ENCODE assay signal across 21 cellular contexts in the genomic region with DNA sequence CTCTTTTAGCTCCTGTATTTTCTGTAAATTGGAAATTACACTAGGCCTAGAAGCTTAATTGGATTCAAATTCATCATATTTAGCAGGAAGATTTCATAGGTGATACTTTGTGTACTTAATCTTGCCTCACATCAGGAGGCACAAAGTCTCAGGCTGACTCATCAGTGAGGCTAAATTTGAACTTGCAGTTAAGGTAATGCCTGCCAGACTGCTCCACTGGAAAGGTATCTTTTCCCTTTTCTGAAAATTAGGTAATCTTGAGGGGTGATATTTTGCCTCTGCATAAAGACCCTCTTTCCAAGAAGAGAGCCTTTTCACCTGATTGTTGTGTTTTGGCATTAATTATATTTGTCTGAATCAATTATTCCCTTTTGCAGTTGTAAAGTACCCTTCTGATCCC. TPM values are rescaled to one million over a fixed set of nuclear protein-coding genes. Genes with fewer than 3 reads are reported as not detected.
DNase-seq lines count a peak whose midpoint lies in the region; ATAC-seq, FAIRE-seq and TF ChIP-seq lines count a peak whose summit lies in the region.
"Had no signal": no experiment of that assay in that cellular context is flagged by ENCODE, and none has a peak within 500 bp of the region (broad histone marks: within the 10 kb centered on the region; RNA-seq: fewer than 3 reads in every experiment).

No MANE protein-coding gene starts in this region.

- no peak overlapping the region for H3K27ac Mint-ChIP-seq in MCF 10A (ENCODE audit: low read depth, unreplicated experiment)
- H3K27ac Mint-ChIP-seq: effector memory CD8-positive, alpha-beta T cell had no signal

- H3K4me3 ChIP-seq in breast epithelium, result no peak overlapping the region
- H3K4me3 ChIP-seq: ascending aorta; BLaER1 treated with 17β-estradiol and CSF1 and Interleukin-3, amounts not matched to agents 10 nM and 100 nM; uterus had no signal

- no peaks in the 10 kb centered on the region for H3K4me1 ChIP-seq in breast epithelium
- H3K4me1 ChIP-seq: ascending aorta; BLaER1 treated with 17β-estradiol and CSF1 and Interleukin-3, amounts not matched to agents 10 nM and 100 nM; uterus had no signal

- no peaks in the 10 kb centered on the region for H3K36me3 ChIP-seq in breast epithelium
- H3K36me3 ChIP-seq: ascending aorta, uterus had no signal

- intact Hi-C loops in MCF 10A (cut with micrococcal nuclease), result no loop called here
- intact Hi-C loops in breast epithelium (cut with DNase I; ENCODE audit: low total_unique reads), result no loop called here

- no peaks in the 10 kb centered on the region for H3K36me3 Mint-ChIP-seq in MCF 10A (ENCODE audit: insufficient read depth, unreplicated experiment)

- TF ChIP-seq CTCF in MCF 10A (IDR thresholded peaks at IDR 0.05; ENCODE audit: unreplicated experiment), result no peak
- no peak for TF ChIP-seq CTCF in breast epithelium (IDR thresholded peaks at IDR 0.05)

- CTCF ChIA-PET in MCF 10A (lab: Yijun Ruan, JAX), result interaction anchor here (0.7 to 1.0 kb wide), 4 partner anchors 60 to 545 kb away, joined by 3 read pairs; no protein-coding TSS in a partner anchor

- POLR2A ChIA-PET in MCF 10A (lab: Yijun Ruan, JAX), result interaction anchor here (0.5 to 1.9 kb wide), 5 partner anchors 12 to 282 kb away, joined by 3 to 12 read pairs (median 3); a partner anchor contains a TSS

- H3K27ac ChIP-seq in breast epithelium, result no peak overlapping the region
- H3K27ac ChIP-seq: ascending aorta; BLaER1 treated with 17β-estradiol and CSF1 and Interleukin-3, amounts not matched to agents 10 nM and 100 nM; uterus had no signal

- BruUV-seq in MCF 10A (replicated peaks; lab: Mats Ljungman, UMichigan), result no TSS peak

- H3K4me3 Mint-ChIP-seq in MCF 10A (ENCODE audit: unreplicated experiment), result no peak overlapping the region
- H3K4me3 Mint-ChIP-seq: effector memory CD8-positive, alpha-beta T cell had no signal

- no peaks in the 10 kb centered on the region for H3K9me3 Mint-ChIP-seq in MCF 10A (ENCODE audit: unreplicated experiment)
- H3K9me3 Mint-ChIP-seq: effector memory CD8-positive, alpha-beta T cell had no signal

- H3K4me1 Mint-ChIP-seq in MCF 10A (ENCODE audit: insufficient read depth, unreplicated experiment), result no peaks in the 10 kb centered on the region

- H3K9me3 ChIP-seq in breast epithelium, result no peaks in the 10 kb centered on the region
- H3K9me3 ChIP-seq: ascending aorta; BLaER1 treated with 17β-estradiol and CSF1 and Interleukin-3, amounts not matched to agents 10 nM and 100 nM; uterus had no signal

- ATAC-seq in HG03159 (IDR thresholded peaks at IDR 0.05; ENCODE audit: unreplicated experiment) (no peak), GM19023 (IDR thresholded peaks at IDR 0.05; ENCODE audit: unreplicated experiment) (no peak)
- ATAC-seq: effector memory CD8-positive, alpha-beta T cell had no signal

- no peaks in the 10 kb centered on the region for H3K27me3 ChIP-seq in breast epithelium
- H3K27me3 ChIP-seq: ascending aorta; BLaER1 treated with 17β-estradiol and CSF1 and Interleukin-3, amounts not matched to agents 10 nM and 100 nM; uterus had no signal

- DNase-seq in MCF 10A (ENCODE audit: unreplicated experiment), result peak; percentile 68
- DNase-seq in breast epithelium (ENCODE audit: low spot score in 2 of 2), result no peak
- DNase-seq in astrocyte of the hippocampus (ENCODE audit: low read depth, low spot score), result peak; percentile 23
- DNase-seq in UCSD-AML1 (lab: John Stamatoyannopoulos, UW; ENCODE audit: unreplicated experiment), result no peak
- DNase-seq in RKO (ENCODE audit: low spot score), result no peak
- DNase-seq: activated CD4-positive, alpha-beta T cell treated with anti-CD3 and anti-CD28 coated beads for 1 hour; activated naive CD4-positive, alpha-beta T cell treated with anti-CD3 and anti-CD28 coated beads, Interleukin-2, amount 50 U/mL, for 16 hours; effector memory CD8-positive, alpha-beta T cell; KBM-7; NCI-H1048; NCI-H2029; NCI-H510A treated with DMSO at 0.1 percent for 48 hours; retina; stimulated activated CD4-positive, alpha-beta T cell treated with anti-CD3 and anti-CD28 coated beads, Interleukin-4, amount 100 ng/mL, for 4 hours; SW 1271; uterus had no signal

- FAIRE-seq in islet of Langerhans (lab: Jason Lieb, UNC), result peak; percentile 30

- no peaks in the 10 kb centered on the region for H3K27me3 Mint-ChIP-seq in MCF 10A (ENCODE audit: insufficient read depth, unreplicated experiment)
- H3K27me3 Mint-ChIP-seq: effector memory CD8-positive, alpha-beta T cell had no signal

- TF ChIP-seq POLR2A in breast epithelium (IDR thresholded peaks at IDR 0.05), result no peak

RNA-seq across cellular contexts. Expression of a gene that starts 14.6 kb away (rescaled TPM):
- 2,090 and 2,238 TPM in 2 replicates for total RNA-seq in MCF 10A (2022)
- total RNA-seq in breast epithelium, result 1,000 to 10,000 TPM; 1,127 to 1,313 (median 1,259) TPM

RNA-seq across cellular contexts. Expression of a gene that starts 36.8 kb away (rescaled TPM):
- 138 and 139 TPM in 2 replicates for total RNA-seq in MCF 10A (2022)
- total RNA-seq in breast epithelium, result 100 to 1,000 TPM; 110 to 140 (median 115) TPM

Comparison
In these comparisons a context has a peak if more than half of its experiments do, and no peak if none do; other contexts are left out.
1. DNase-seq: peak in MCF 10A (single experiment) and astrocyte of the hippocampus (single experiment); none in breast epithelium (0 of 2), UCSD-AML1 (single experiment) and RKO (single experiment).